10 cellular contexts compared by ENCODE assay signal in genomic region chr10:44980309-44981171, GRCh38. TPM values are rescaled to one million over a fixed set of nuclear protein-coding genes. Genes with fewer than 3 reads are reported as not detected.
A peak's percentile ranks its signal among the peaks of the same experiment; 100 is the strongest.
DNase-seq lines count a peak whose midpoint lies in the region; TF ChIP-seq lines count a peak whose summit lies in the region.
"Had no signal": no experiment of that assay in that cellular context is flagged by ENCODE, and none has a peak within 500 bp of the region (broad histone marks: within the 10 kb centered on the region; RNA-seq: fewer than 3 reads in every experiment).

No MANE protein-coding gene starts in this region.

- H3K36me3 ChIP-seq in GM23248 (ENCODE audit: low read depth) (no peaks in the 10 kb centered on the region), adrenal gland (replicated peaks in 1 of 2) (peaks cover 0 to 17% of the 10 kb centered on the region in 2 donors), iPS-20b (ENCODE audit: insufficient read depth, low read depth, low read length) (no peaks in the 10 kb centered on the region)

- H3K27ac ChIP-seq in GM23248 = peak overlapping the region; percentile 86
- peak overlapping the region; percentile 10 to 83 (median 71) for H3K27ac ChIP-seq in adrenal gland
- H3K27ac ChIP-seq in iPS-20b (ENCODE audit: low read length) = no peak overlapping the region
- peak overlapping the region in 17 of 21 experiments; percentile 10 to 89 (median 66) for H3K27ac ChIP-seq in skin epidermis

- TF ChIP-seq CTCF in adrenal gland (IDR thresholded peaks at IDR 0.05) = no peak

- H4K20me1 ChIP-seq in GM23248 (ENCODE audit: insufficient read depth) = no peaks in the 10 kb centered on the region

- H3F3A ChIP-seq in GM23248 (ENCODE audit: insufficient read depth) = peaks cover 18% of the 10 kb centered on the region; the same call in 1 of the 2 replicates

- intact Hi-C loops in adrenal gland (cut with DNase I) = no loop called here

- H3K4me1 Mint-ChIP-seq in activated naive CD8-positive, alpha-beta T cell treated with anti-CD3 and anti-CD28 coated beads for 36 hours = peaks cover 8% of the 10 kb centered on the region

- H3K9me3 ChIP-seq in GM23248 (ENCODE audit: low read depth) (no peaks in the 10 kb centered on the region), adrenal gland (replicated peaks in 1 of 3) (no peaks in the 10 kb centered on the region), iPS-20b (ENCODE audit: insufficient read depth, low read depth, low read length) (no peaks in the 10 kb centered on the region)

- H3K79me2 ChIP-seq in GM23248 (ENCODE audit: insufficient read depth) = no peaks in the 10 kb centered on the region

- no peak for TF ChIP-seq POLR2A in adrenal gland (IDR thresholded peaks at IDR 0.05)

- H3K27me3 Mint-ChIP-seq in activated naive CD8-positive, alpha-beta T cell treated with anti-CD3 and anti-CD28 coated beads for 36 hours = no peaks in the 10 kb centered on the region

- peak overlapping the region; percentile 72 for H3K4me2 ChIP-seq in GM23248 (ENCODE audit: unreplicated experiment)

- H3K27me3 ChIP-seq in GM23248 (replicated peaks; ENCODE audit: insufficient read depth) = no peaks in the 10 kb centered on the region
- H3K27me3 ChIP-seq in adrenal gland = no peaks in the 10 kb centered on the region
- peaks cover 8% of the 10 kb centered on the region for H3K27me3 ChIP-seq in iPS-20b (ENCODE audit: insufficient read depth, low read length)

- in situ Hi-C loops in GM23248 (cut with MboI) = loop anchor here (25.0 kb wide), 1 partner anchor 1318 kb away; no protein-coding TSS in a partner anchor

- peak overlapping the region; percentile 86 for H2AFZ ChIP-seq in GM23248

- H3K4me3 Mint-ChIP-seq in activated naive CD8-positive, alpha-beta T cell treated with anti-CD3 and anti-CD28 coated beads for 36 hours = no peak overlapping the region

- no peaks in the 10 kb centered on the region for H3K9me2 ChIP-seq in GM23248 (ENCODE audit: insufficient read depth)

- H3K4me1 ChIP-seq in GM23248 (ENCODE audit: insufficient read depth) (peaks cover 49% of the 10 kb centered on the region), adrenal gland (replicated peaks in 1 of 2) (peaks cover 44 to 70% of the 10 kb centered on the region in 2 donors), iPS-20b (ENCODE audit: insufficient read depth, low read length) (peaks cover 32% of the 10 kb centered on the region; the same call in 1 of the 2 replicates)

- DNase-seq in GM23248 (peak; percentile 49), adrenal gland (no peak), NCI-H345 treated with DMSO at 0.1 percent for 48 hours (lab: John Stamatoyannopoulos, UW; ENCODE audit: unreplicated experiment) (no peak), cerebellar cortex (ENCODE audit: low spot score) (no peak)
- no peak for DNase-seq in activated CD8-positive, alpha-beta memory T cell treated with anti-CD3 and anti-CD28 coated beads, Interleukin-2, amount 50 U/mL, for 4 hours
- no peak for DNase-seq in activated naive CD8-positive, alpha-beta T cell treated with anti-CD3 and anti-CD28 coated beads for 36 hours
- DNase-seq: activated CD4-positive, alpha-beta T cell treated with anti-CD3 and anti-CD28 coated beads for 4 hours; NCI-H774 had no signal

- H3K27ac Mint-ChIP-seq in activated naive CD8-positive, alpha-beta T cell treated with anti-CD3 and anti-CD28 coated beads for 36 hours = no peak overlapping the region

- H3K4me3 ChIP-seq in GM23248 = no peak overlapping the region
- H3K4me3 ChIP-seq in adrenal gland = no peak overlapping the region
- no peak overlapping the region; the same call in 1 of the 2 replicates for H3K4me3 ChIP-seq in iPS-20b (ENCODE audit: low read length)
- H3K4me3 ChIP-seq in skin epidermis = no peak overlapping the region

- no peaks in the 10 kb centered on the region for H3K9me3 Mint-ChIP-seq in activated naive CD8-positive, alpha-beta T cell treated with anti-CD3 and anti-CD28 coated beads for 36 hours

- H3K9ac ChIP-seq in GM23248 (peak overlapping the region; percentile 65), iPS-20b (ENCODE audit: low read depth, low read length) (0 out of 2 replicates have a peak overlapping the region, but pooled peaks have one; percentile 5)

- 79 to 80% methylated on average over 12 to 14 of the region's 14 CpGs for WGBS in GM23248 (ENCODE audit: low coverage in 1 of 2, low lambda C conversion rate in 2 of 2, missing lambda C conversion rate in 2 of 2), 2 experiments
- 70 to 78% (median 76%) methylated on average over 14 of the region's 14 CpGs for WGBS in adrenal gland, 4 donors

- no peaks in the 10 kb centered on the region for H3K36me3 Mint-ChIP-seq in activated naive CD8-positive, alpha-beta T cell treated with anti-CD3 and anti-CD28 coated beads for 36 hours

RNA-seq across cellular contexts. Expression of gene DEPP1, which starts 1.9 kb away (rescaled TPM):
- 7.0 and 10.1 TPM in 2 replicates for total RNA-seq in GM23248 (2014; rRNA removed; shearing (Covaris generic))
- polyA plus RNA-seq in GM23248 (2016; fragmentation: Nextera tagmentation; extraction: Ambion mirVana) (10.2 and 13.8 TPM in 2 replicates), adrenal gland (10 to 100 TPM; 17.6 to 86.8 (median 18.2) TPM)
- total RNA-seq in adrenal gland = 100 to 1,000 TPM in 4 of 8 donors, 10 to 100 TPM in 4; 13.2 to 179 (median 95.2) TPM
- under 1 TPM; 0.12 to 0.49 TPM for total RNA-seq in activated naive CD8-positive, alpha-beta T cell treated with anti-CD3 and anti-CD28 coated beads for 36 hours

RNA-seq across cellular contexts. Expression of gene ZNF22, which starts 20.2 kb away (rescaled TPM):
- 14.0 and 15.5 TPM in 2 replicates for total RNA-seq in GM23248 (2014; rRNA removed; shearing (Covaris generic))
- 16.7 and 17.3 TPM in 2 replicates for polyA plus RNA-seq in GM23248 (2016; fragmentation: Nextera tagmentation; extraction: Ambion mirVana)
- total RNA-seq in adrenal gland = 10 to 100 TPM in 7 of 8 donors, 1 to 10 TPM in 1; 8.0 to 17.3 (median 13.2) TPM
- polyA plus RNA-seq in adrenal gland = 10 to 100 TPM; 10.9 to 21.3 (median 11.7) TPM
- total RNA-seq in activated naive CD8-positive, alpha-beta T cell treated with anti-CD3 and anti-CD28 coated beads for 36 hours = 10 to 100 TPM; 45.6 to 47.6 TPM

RNA-seq across cellular contexts. Expression of gene RASSF4, which starts 20.9 kb away (rescaled TPM):
- 1.0 and 2.1 TPM in 2 replicates for total RNA-seq in GM23248 (2014; rRNA removed; shearing (Covaris generic))
- polyA plus RNA-seq in GM23248 (2016; fragmentation: Nextera tagmentation; extraction: Ambion mirVana) (2.3 and 2.9 TPM in 2 replicates), adrenal gland (10 to 100 TPM in 2 of 3 donors, 1 to 10 TPM in 1; 5.2 to 47.5 (median 38.3) TPM)
- total RNA-seq in adrenal gland = 10 to 100 TPM in 7 of 8 donors, 1 to 10 TPM in 1; 6.6 to 38.8 (median 25.0) TPM
- total RNA-seq in activated naive CD8-positive, alpha-beta T cell treated with anti-CD3 and anti-CD28 coated beads for 36 hours = 1 to 10 TPM; 5.6 to 6.2 TPM
